ENCODE assay signal across 1 cellular context in the genomic region with DNA sequence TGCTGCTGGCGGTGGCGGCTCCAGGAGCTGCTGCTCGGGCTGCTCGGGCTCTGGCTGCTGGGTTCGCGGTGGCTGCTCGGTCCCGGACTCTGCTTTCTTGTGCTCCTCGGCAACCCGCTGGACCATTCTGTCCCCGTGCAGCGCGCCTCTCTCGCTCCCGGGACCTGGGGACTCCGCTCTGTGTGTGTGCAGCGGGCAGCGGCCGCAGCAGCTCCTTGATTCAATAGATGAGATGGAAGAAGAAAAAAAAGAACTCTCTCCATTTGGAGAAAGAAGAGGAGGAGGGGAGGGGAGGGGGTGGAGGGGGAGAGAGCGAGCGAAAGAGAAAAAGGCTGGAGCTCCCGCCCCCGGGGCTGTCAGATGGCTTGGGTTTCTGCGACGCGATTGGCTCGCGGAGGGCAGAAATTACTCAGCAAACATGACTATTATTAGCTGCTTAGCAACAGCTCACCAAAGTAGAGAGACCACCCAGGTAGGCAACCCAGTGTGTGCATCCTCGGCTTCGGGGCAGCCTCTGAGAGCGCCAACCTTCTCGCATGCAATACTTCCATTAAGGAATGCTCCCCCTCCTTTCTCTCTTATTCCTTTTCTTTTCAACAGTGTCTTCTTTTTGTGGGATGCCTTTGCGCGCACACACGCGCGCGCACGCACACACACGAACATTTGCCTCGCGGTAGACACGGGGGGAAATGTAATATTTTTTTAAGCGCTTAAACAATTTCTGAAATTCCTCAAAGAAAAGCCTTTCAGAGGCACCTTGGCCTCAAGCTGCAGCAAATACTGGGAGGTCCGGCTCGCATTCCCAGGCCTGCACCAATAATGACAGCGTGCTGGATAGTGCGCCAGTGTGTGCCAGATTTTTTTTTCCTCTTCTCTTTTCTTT.
TF ChIP-seq lines count a peak whose summit lies in the region.

No MANE protein-coding gene starts in this region.

TF ChIP-seq in WTC11, 78 proteins besides CTCF, POLR2A, EP300 and RAD21 (continued from another document):
- TF ChIP-seq RORB (CRISPR knock-in tag; IDR thresholded peaks at IDR 0.05) (no peak), FOXK1 (CRISPR knock-in tag; IDR thresholded peaks at IDR 0.05) (peak; percentile 55; the same call in 1 of the 2 replicates), MYBL2 (CRISPR knock-in tag; IDR thresholded peaks at IDR 0.05) (no peak), ETV6 (CRISPR knock-in tag; IDR thresholded peaks at IDR 0.05) (0 out of 2 replicates have a peak, but pooled peaks have one; percentile 40), ZNF138 (CRISPR knock-in tag; conservative IDR thresholded peaks at IDR 0.05) (no peak), TCF7 (CRISPR knock-in tag; IDR thresholded peaks at IDR 0.05; ENCODE audit: low read depth) (no peak), NFE2L1 (CRISPR knock-in tag; IDR thresholded peaks at IDR 0.05) (no peak), ZNF423 (CRISPR knock-in tag; IDR thresholded peaks at IDR 0.05) (no peak), EMX1 (CRISPR knock-in tag; IDR thresholded peaks at IDR 0.05) (no peak), OVOL2 (CRISPR knock-in tag; IDR thresholded peaks at IDR 0.05; ENCODE audit: borderline replicate concordance) (no peak), JUN (CRISPR knock-in tag; IDR thresholded peaks at IDR 0.05) (no peak)
- TF ChIP-seq, protein P1, sequence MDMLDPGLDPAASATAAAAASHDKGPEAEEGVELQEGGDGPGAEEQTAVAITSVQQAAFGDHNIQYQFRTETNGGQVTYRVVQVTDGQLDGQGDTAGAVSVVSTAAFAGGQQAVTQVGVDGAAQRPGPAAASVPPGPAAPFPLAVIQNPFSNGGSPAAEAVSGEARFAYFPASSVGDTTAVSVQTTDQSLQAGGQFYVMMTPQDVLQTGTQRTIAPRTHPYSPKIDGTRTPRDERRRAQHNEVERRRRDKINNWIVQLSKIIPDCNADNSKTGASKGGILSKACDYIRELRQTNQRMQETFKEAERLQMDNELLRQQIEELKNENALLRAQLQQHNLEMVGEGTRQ (CRISPR knock-in tag; IDR thresholded peaks at IDR 0.05): peak; percentile 54; the same call in 1 of the 2 replicates
- TF ChIP-seq, protein P2, sequence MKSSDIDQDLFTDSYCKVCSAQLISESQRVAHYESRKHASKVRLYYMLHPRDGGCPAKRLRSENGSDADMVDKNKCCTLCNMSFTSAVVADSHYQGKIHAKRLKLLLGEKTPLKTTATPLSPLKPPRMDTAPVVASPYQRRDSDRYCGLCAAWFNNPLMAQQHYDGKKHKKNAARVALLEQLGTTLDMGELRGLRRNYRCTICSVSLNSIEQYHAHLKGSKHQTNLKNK (CRISPR knock-in tag; IDR thresholded peaks at IDR 0.05): no peak
- TF ChIP-seq, protein P3, sequence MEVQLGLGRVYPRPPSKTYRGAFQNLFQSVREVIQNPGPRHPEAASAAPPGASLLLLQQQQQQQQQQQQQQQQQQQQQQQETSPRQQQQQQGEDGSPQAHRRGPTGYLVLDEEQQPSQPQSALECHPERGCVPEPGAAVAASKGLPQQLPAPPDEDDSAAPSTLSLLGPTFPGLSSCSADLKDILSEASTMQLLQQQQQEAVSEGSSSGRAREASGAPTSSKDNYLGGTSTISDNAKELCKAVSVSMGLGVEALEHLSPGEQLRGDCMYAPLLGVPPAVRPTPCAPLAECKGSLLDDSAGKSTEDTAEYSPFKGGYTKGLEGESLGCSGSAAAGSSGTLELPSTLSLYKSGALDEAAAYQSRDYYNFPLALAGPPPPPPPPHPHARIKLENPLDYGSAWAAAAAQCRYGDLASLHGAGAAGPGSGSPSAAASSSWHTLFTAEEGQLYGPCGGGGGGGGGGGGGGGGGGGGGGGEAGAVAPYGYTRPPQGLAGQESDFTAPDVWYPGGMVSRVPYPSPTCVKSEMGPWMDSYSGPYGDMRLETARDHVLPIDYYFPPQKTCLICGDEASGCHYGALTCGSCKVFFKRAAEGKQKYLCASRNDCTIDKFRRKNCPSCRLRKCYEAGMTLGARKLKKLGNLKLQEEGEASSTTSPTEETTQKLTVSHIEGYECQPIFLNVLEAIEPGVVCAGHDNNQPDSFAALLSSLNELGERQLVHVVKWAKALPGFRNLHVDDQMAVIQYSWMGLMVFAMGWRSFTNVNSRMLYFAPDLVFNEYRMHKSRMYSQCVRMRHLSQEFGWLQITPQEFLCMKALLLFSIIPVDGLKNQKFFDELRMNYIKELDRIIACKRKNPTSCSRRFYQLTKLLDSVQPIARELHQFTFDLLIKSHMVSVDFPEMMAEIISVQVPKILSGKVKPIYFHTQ (CRISPR knock-in tag; IDR thresholded peaks at IDR 0.05): no peak
- TF ChIP-seq, protein P4, sequence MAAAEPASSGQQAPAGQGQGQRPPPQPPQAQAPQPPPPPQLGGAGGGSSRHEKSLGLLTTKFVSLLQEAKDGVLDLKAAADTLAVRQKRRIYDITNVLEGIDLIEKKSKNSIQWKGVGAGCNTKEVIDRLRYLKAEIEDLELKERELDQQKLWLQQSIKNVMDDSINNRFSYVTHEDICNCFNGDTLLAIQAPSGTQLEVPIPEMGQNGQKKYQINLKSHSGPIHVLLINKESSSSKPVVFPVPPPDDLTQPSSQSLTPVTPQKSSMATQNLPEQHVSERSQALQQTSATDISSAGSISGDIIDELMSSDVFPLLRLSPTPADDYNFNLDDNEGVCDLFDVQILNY (CRISPR knock-in tag; IDR thresholded peaks at IDR 0.05): no peak
